10 cellular contexts compared by ENCODE assay signal in the genomic region with DNA sequence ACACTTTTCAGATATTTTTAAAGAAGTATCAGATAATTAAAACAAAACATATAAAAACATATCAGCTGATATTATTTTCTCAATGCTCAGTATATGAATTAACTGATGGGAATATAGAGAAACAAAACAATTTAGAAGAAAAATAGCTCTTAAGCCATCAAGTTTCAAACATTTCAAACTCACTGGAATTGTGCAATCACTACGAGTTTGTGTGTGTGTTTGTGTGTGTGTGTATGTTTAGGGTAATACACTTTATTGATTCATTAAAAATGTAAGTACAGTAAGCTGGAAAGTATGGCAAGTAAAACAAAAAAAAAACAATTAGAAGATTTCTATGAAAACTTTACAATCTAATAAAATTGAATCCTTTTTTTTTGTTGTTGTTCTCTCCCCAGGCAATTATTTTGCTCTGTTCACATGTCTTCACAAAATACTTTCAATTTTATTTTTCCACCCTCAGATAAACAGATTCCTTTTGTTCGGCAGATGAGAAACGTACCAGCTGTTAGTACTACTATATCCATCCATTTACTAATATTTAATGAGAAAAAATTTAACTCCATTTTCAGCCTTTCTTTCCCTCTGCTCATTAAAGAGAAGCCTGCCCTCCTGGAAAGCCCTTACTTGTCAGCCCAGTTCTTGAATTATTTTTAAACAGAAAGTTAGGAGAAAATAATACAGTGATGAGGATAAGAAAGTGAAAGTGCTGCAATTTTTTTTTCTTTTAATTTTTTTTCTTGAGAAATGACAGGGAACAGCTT.
A peak's percentile ranks its signal among the peaks of the same experiment; 100 is the strongest.
DNase-seq lines count a peak whose midpoint lies in the region; ATAC-seq, FAIRE-seq and TF ChIP-seq lines count a peak whose summit lies in the region.
"Had no signal": no experiment of that assay in that cellular context is flagged by ENCODE, and none has a peak within 500 bp of the region (broad histone marks: within the 10 kb centered on the region; RNA-seq: fewer than 3 reads in every experiment).

No MANE protein-coding gene starts in this region.

- POLR2A ChIA-PET in A549 (lab: Yijun Ruan, JAX) = no interaction called here
- POLR2A ChIA-PET in IMR-90 (lab: Charles Lee; ENCODE audit: unreplicated experiment) = interaction anchor here (0.6 kb wide), 1 partner anchor 162 kb away, joined by 3 read pairs; no protein-coding TSS in a partner anchor

- peak overlapping the region; percentile 73; the same call in 1 of the 2 replicates for H2BK120ac ChIP-seq in IMR-90 (ENCODE audit: low read depth, low read length)

- no peaks in the 10 kb centered on the region for H3K36me3 ChIP-seq in IMR-90 (ENCODE audit: control insufficient read depth, insufficient read depth, low read length)
- no peaks in the 10 kb centered on the region for H3K36me3 ChIP-seq in breast epithelium
- no peaks in the 10 kb centered on the region for H3K36me3 ChIP-seq in muscle layer of colon (ENCODE audit: insufficient read depth, low read length)
- H3K36me3 ChIP-seq in effector memory CD4-positive, alpha-beta T cell (ENCODE audit: control insufficient read depth, insufficient read depth, low read length) = no peaks in the 10 kb centered on the region

- BruUV-seq in IMR-90 (replicated peaks; lab: Mats Ljungman, UMichigan) = no TSS peak

- peak overlapping the region; percentile 26 for H4K5ac ChIP-seq in IMR-90 (ENCODE audit: low read depth, low read length)

- H3K9me1 ChIP-seq in IMR-90 (ENCODE audit: insufficient read depth, low read length) = peaks cover 7% of the 10 kb centered on the region

- 17% methylated on average over 3 of the region's 3 CpGs for WGBS in A549 (ENCODE audit: missing lambda C conversion rate)
- WGBS in IMR-90 (ENCODE audit: extremely low coverage in 2 of 2, insufficient read length in 1 of 2), 2 experiments = no CpG with 5 or more reads among the region's 3 CpGs

- peak overlapping the region; percentile 93 for H3K18ac ChIP-seq in IMR-90 (ENCODE audit: low read depth, low read length)

- H2AK9ac ChIP-seq in IMR-90 (replicated peaks; ENCODE audit: low read depth, low read length, poor library complexity) = no peak overlapping the region

- H2AK5ac ChIP-seq in IMR-90 (ENCODE audit: low read depth, low read length) = no peak overlapping the region

- H3K56ac ChIP-seq in IMR-90 (ENCODE audit: extremely low read depth, insufficient read depth, low read length) = peak overlapping the region; percentile 85

- no peaks in the 10 kb centered on the region for H3K9me3 ChIP-seq in A549
- H3K9me3 ChIP-seq in IMR-90 (ENCODE audit: control insufficient read depth, insufficient read depth, low read length) = no peaks in the 10 kb centered on the region
- H3K9me3 ChIP-seq in breast epithelium = no peaks in the 10 kb centered on the region
- H3K9me3 ChIP-seq in muscle layer of colon (ENCODE audit: low read length) = no peaks in the 10 kb centered on the region
- no peaks in the 10 kb centered on the region for H3K9me3 ChIP-seq in effector memory CD4-positive, alpha-beta T cell (ENCODE audit: control insufficient read depth, low read length)

- TF ChIP-seq CTCF in A549 (IDR thresholded peaks at IDR 0.05) = no peak
- TF ChIP-seq CTCF in IMR-90 (conservative IDR thresholded peaks at IDR 0.05; ENCODE audit: low read depth, low read length) = no peak
- no peak for TF ChIP-seq CTCF in breast epithelium (IDR thresholded peaks at IDR 0.05)

- no peaks in the 10 kb centered on the region for H3K9me3 Mint-ChIP-seq in activated T-helper 1 cell treated with anti-CD3 and anti-CD28 coated beads, Interleukin-12 subunit alpha, Interleukin-12 subunit beta, Interleukin-2, Interleukin-4 antibody, amounts not matched to agents 30 ng/mL and 10 ng/mL and 1 ng/mL, durations not matched to agents 14 hours and 24 hours and 36 hours

- H4K8ac ChIP-seq in IMR-90 (ENCODE audit: low read depth in 2 of 2, low read length in 2 of 2) = peak overlapping the region; percentile 27 to 84

- peak overlapping the region; percentile 2 for H4K91ac ChIP-seq in IMR-90 (ENCODE audit: insufficient read depth, low read depth, low read length)

- no peaks in the 10 kb centered on the region for H3K36me3 Mint-ChIP-seq in activated T-helper 1 cell treated with anti-CD3 and anti-CD28 coated beads, Interleukin-12 subunit alpha, Interleukin-12 subunit beta, Interleukin-2, Interleukin-4 antibody, amounts not matched to agents 30 ng/mL and 10 ng/mL and 1 ng/mL, durations not matched to agents 14 hours and 24 hours and 36 hours (ENCODE audit: low read depth)
- H3K36me3 Mint-ChIP-seq: activated CD8-positive, alpha-beta memory T cell treated with anti-CD3 and anti-CD28 coated beads, Interleukin-2, amount 10 ng/mL, durations not matched to agents 7 days and 5 days had no signal

- H3K27me3 Mint-ChIP-seq in activated T-helper 1 cell treated with anti-CD3 and anti-CD28 coated beads, Interleukin-12 subunit alpha, Interleukin-12 subunit beta, Interleukin-2, Interleukin-4 antibody, amounts not matched to agents 30 ng/mL and 10 ng/mL and 1 ng/mL, durations not matched to agents 14 hours and 24 hours and 36 hours (ENCODE audit: insufficient read depth) = peaks cover under 1% of the 10 kb centered on the region
- H3K27me3 Mint-ChIP-seq: activated CD8-positive, alpha-beta memory T cell treated with anti-CD3 and anti-CD28 coated beads, Interleukin-2, amount 10 ng/mL, durations not matched to agents 7 days and 5 days had no signal

- H3K4me3 ChIP-seq in A549 = no peak overlapping the region
- H3K4me3 ChIP-seq in IMR-90 (ENCODE audit: insufficient read depth, low read depth, low read length) = peak overlapping the region; percentile 39; the same call in 1 of the 2 replicates
- peak overlapping the region; percentile 8 to 24 (median 12) for H3K4me3 ChIP-seq in breast epithelium
- peak overlapping the region; percentile 3 to 51 for H3K4me3 ChIP-seq in muscle layer of colon (ENCODE audit: low read depth in 1 of 2, low read length in 2 of 2)
- H3K4me3 ChIP-seq in effector memory CD4-positive, alpha-beta T cell (ENCODE audit: insufficient read depth, low read depth, low read length, poor library complexity, severe bottlenecking) = no peak overlapping the region

- peaks cover 6% of the 10 kb centered on the region for H3K4me1 Mint-ChIP-seq in activated T-helper 1 cell treated with anti-CD3 and anti-CD28 coated beads, Interleukin-12 subunit alpha, Interleukin-12 subunit beta, Interleukin-2, Interleukin-4 antibody, amounts not matched to agents 30 ng/mL and 10 ng/mL and 1 ng/mL, durations not matched to agents 14 hours and 24 hours and 36 hours (ENCODE audit: low read depth)
- H3K4me1 Mint-ChIP-seq: activated CD8-positive, alpha-beta memory T cell treated with anti-CD3 and anti-CD28 coated beads, Interleukin-2, amount 10 ng/mL, durations not matched to agents 7 days and 5 days had no signal

- FAIRE-seq in A549 (lab: Jason Lieb, UNC) = no peak

- ATAC-seq in A549 (no peak), IMR-90 (ENCODE audit: low read depth) (peak; percentile 55), GM18498 (IDR thresholded peaks at IDR 0.05; ENCODE audit: unreplicated experiment) (no peak)
- ATAC-seq: activated CD8-positive, alpha-beta memory T cell treated with anti-CD3 and anti-CD28 coated beads, Interleukin-2, amount 10 ng/mL, durations not matched to agents 7 days and 5 days had no signal

- intact Hi-C loops in IMR-90 (cut with micrococcal nuclease) (loop anchor here (5.0 kb wide), 1 partner anchor 452 kb away; no protein-coding TSS in a partner anchor), breast epithelium (cut with DNase I; ENCODE audit: low total_unique reads) (no loop called here)
- intact Hi-C loops in activated T-helper 1 cell treated with anti-CD3 and anti-CD28 coated beads, Interleukin-12 subunit alpha, Interleukin-12 subunit beta, Interleukin-2, Interleukin-4 antibody, amounts not matched to agents 30 ng/mL and 10 ng/mL and 1 ng/mL, durations not matched to agents 14 hours and 24 hours and 36 hours (cut with micrococcal nuclease) = no loop called here

- H3K4me1 ChIP-seq in A549 (peaks cover 10% of the 10 kb centered on the region; the same call in 1 of the 3 replicates), IMR-90 (ENCODE audit: control insufficient read depth, insufficient read depth, low read length) (peaks cover 13% of the 10 kb centered on the region), breast epithelium (no peaks in the 10 kb centered on the region), muscle layer of colon (ENCODE audit: insufficient read depth, low read length) (peaks cover 26% of the 10 kb centered on the region)
- no peaks in the 10 kb centered on the region for H3K4me1 ChIP-seq in effector memory CD4-positive, alpha-beta T cell (ENCODE audit: control insufficient read depth, insufficient read depth, low read length, poor library complexity, severe bottlenecking)

- peak overlapping the region; percentile 59; the same call in 1 of the 2 replicates for H3K23ac ChIP-seq in IMR-90 (ENCODE audit: low read depth, low read length)

- dilution Hi-C loops in IMR-90 (cut with HindIII; ENCODE audit: low sequenced_read_pairs, unreplicated experiment) = no loop called here

- no peak for TF ChIP-seq EP300 in A549 (IDR thresholded peaks at IDR 0.05)

- CTCF ChIA-PET in A549 (lab: Yijun Ruan, JAX) (no interaction called here), IMR-90 (lab: Yijun Ruan, JAX) (interaction anchor here (0.6 to 1.3 kb wide), 3 partner anchors 40 to 398 kb away, joined by 3 to 5 read pairs (median 3); no protein-coding TSS in a partner anchor)

- no peak overlapping the region for H3K4me3 Mint-ChIP-seq in activated T-helper 1 cell treated with anti-CD3 and anti-CD28 coated beads, Interleukin-12 subunit alpha, Interleukin-12 subunit beta, Interleukin-2, Interleukin-4 antibody, amounts not matched to agents 30 ng/mL and 10 ng/mL and 1 ng/mL, durations not matched to agents 14 hours and 24 hours and 36 hours
- H3K4me3 Mint-ChIP-seq: activated CD8-positive, alpha-beta memory T cell treated with anti-CD3 and anti-CD28 coated beads, Interleukin-2, amount 10 ng/mL, durations not matched to agents 7 days and 5 days had no signal

- peak overlapping the region; percentile 19; the same call in 1 of the 2 replicates for H3K14ac ChIP-seq in IMR-90 (replicated peaks; ENCODE audit: low read depth, low read length)

- H3K27ac Mint-ChIP-seq in activated T-helper 1 cell treated with anti-CD3 and anti-CD28 coated beads, Interleukin-12 subunit alpha, Interleukin-12 subunit beta, Interleukin-2, Interleukin-4 antibody, amounts not matched to agents 30 ng/mL and 10 ng/mL and 1 ng/mL, durations not matched to agents 14 hours and 24 hours and 36 hours = no peak overlapping the region
- H3K27ac Mint-ChIP-seq: activated CD8-positive, alpha-beta memory T cell treated with anti-CD3 and anti-CD28 coated beads, Interleukin-2, amount 10 ng/mL, durations not matched to agents 7 days and 5 days had no signal

- peak overlapping the region; percentile 81 for H3K9ac ChIP-seq in IMR-90 (ENCODE audit: low read depth, low read length)
- peak overlapping the region; percentile 18 for H3K9ac ChIP-seq in muscle layer of colon (ENCODE audit: low read length)

- DNase-seq in A549 (ENCODE audit: low read depth in 1 of 2, low spot score in 1 of 2) = peak in 1 of 2 experiments; percentile 13
- DNase-seq in IMR-90 = peak; percentile 44
- DNase-seq in breast epithelium (ENCODE audit: low spot score in 2 of 2) = no peak
- no peak for DNase-seq in kidney tubule cell (ENCODE audit: low spot score)
- DNase-seq in activated T-helper 1 cell treated with anti-CD3 and anti-CD28 coated beads, Interleukin-12 subunit alpha, Interleukin-12 subunit beta, Interleukin-2, Interleukin-4 antibody, amounts not matched to agents 30 ng/mL and 10 ng/mL and 1 ng/mL, durations not matched to agents 14 hours and 24 hours and 36 hours (ENCODE audit: low spot score) = no peak
- DNase-seq in effector memory CD4-positive, alpha-beta T cell = no peak
- DNase-seq: activated CD8-positive, alpha-beta memory T cell treated with anti-CD3 and anti-CD28 coated beads, Interleukin-2, amount 10 ng/mL, durations not matched to agents 7 days and 5 days; posterior cingulate gyrus had no signal

- no peaks in the 10 kb centered on the region for H4K20me1 ChIP-seq in IMR-90 (ENCODE audit: insufficient read depth, low read length)

- no peak overlapping the region for H3K27ac ChIP-seq in A549
- H3K27ac ChIP-seq in IMR-90 (ENCODE audit: insufficient read depth, low read length) = peak overlapping the region; percentile 69; the same call in 1 of the 2 replicates
- no peak overlapping the region for H3K27ac ChIP-seq in breast epithelium
- peak overlapping the region; percentile 82 for H3K27ac ChIP-seq in muscle layer of colon (ENCODE audit: low read depth, low read length)
- H3K27ac ChIP-seq in effector memory CD4-positive, alpha-beta T cell (ENCODE audit: insufficient read depth, low read length, poor library complexity, severe bottlenecking) = no peak overlapping the region

- H3K27me3 ChIP-seq in IMR-90 (ENCODE audit: control insufficient read depth, insufficient read depth, low read length) = no peaks in the 10 kb centered on the region
- no peaks in the 10 kb centered on the region for H3K27me3 ChIP-seq in breast epithelium
- no peaks in the 10 kb centered on the region for H3K27me3 ChIP-seq in muscle layer of colon (ENCODE audit: control insufficient read depth in 1 of 2, insufficient read depth in 2 of 2, low read length in 2 of 2)
- H3K27me3 ChIP-seq in effector memory CD4-positive, alpha-beta T cell (replicated peaks; ENCODE audit: control insufficient read depth, insufficient read depth, low read length, poor library complexity, severe bottlenecking) = no peaks in the 10 kb centered on the region

- in situ Hi-C loops in IMR-90 (cut with MboI; ENCODE audit: low sequenced_read_pairs) = no loop called here

- peak overlapping the region; percentile 48; the same call in 1 of the 2 replicates for H2BK20ac ChIP-seq in IMR-90 (ENCODE audit: low read depth, low read length)

- H3K4ac ChIP-seq in IMR-90 (ENCODE audit: low read depth, low read length) = peak overlapping the region; percentile 58; the same call in 1 of the 2 replicates

- H2BK15ac ChIP-seq in IMR-90 (ENCODE audit: low read depth, low read length) = 0 out of 3 replicates have a peak overlapping the region, but pooled peaks have one; percentile 62

- peaks cover 29 to 63% of the 10 kb centered on the region in 2 experiments for H3K79me1 ChIP-seq in IMR-90 (ENCODE audit: low read depth in 1 of 2, low read length in 2 of 2)

- H2AFZ ChIP-seq in IMR-90 (replicated peaks; ENCODE audit: low read length, poor library complexity) = no peak overlapping the region

- H2BK5ac ChIP-seq in IMR-90 (ENCODE audit: low read depth, low read length, poor library complexity, severe bottlenecking) = peak overlapping the region; percentile 97

- TF ChIP-seq RAD21 in A549 (conservative IDR thresholded peaks at IDR 0.05 in 1 of 2, IDR thresholded peaks at IDR 0.05 in 1 of 2) (no peak), IMR-90 (IDR thresholded peaks at IDR 0.05; ENCODE audit: low read length) (no peak)

- no peak for TF ChIP-seq POLR2A in A549 (IDR thresholded peaks at IDR 0.05; ENCODE audit: low read length)
- no peak for TF ChIP-seq POLR2A in IMR-90 (IDR thresholded peaks at IDR 0.05; ENCODE audit: low read depth, low read length)
- TF ChIP-seq POLR2A in breast epithelium (IDR thresholded peaks at IDR 0.05) = no peak

- H3K4me2 ChIP-seq in A549 = peak overlapping the region; percentile 33
- H3K4me2 ChIP-seq in IMR-90 (ENCODE audit: low read depth, low read length) = peak overlapping the region; percentile 86

Comparison
In these comparisons a context has a peak if more than half of its experiments do, and no peak if none do; other contexts are left out.
1. H3K27ac ChIP-seq: peak in IMR-90 (single experiment) and muscle layer of colon (single experiment); none in A549 (0 of 2), breast epithelium (0 of 2) and effector memory CD4-positive, alpha-beta T cell (single experiment).
2. H3K4me3 ChIP-seq: peak in IMR-90 (single experiment), breast epithelium (3 of 3) and muscle layer of colon (2 of 2); none in A549 (single experiment) and effector memory CD4-positive, alpha-beta T cell (single experiment).